ENCODE assay signal across 9 cellular contexts in the genomic region with DNA sequence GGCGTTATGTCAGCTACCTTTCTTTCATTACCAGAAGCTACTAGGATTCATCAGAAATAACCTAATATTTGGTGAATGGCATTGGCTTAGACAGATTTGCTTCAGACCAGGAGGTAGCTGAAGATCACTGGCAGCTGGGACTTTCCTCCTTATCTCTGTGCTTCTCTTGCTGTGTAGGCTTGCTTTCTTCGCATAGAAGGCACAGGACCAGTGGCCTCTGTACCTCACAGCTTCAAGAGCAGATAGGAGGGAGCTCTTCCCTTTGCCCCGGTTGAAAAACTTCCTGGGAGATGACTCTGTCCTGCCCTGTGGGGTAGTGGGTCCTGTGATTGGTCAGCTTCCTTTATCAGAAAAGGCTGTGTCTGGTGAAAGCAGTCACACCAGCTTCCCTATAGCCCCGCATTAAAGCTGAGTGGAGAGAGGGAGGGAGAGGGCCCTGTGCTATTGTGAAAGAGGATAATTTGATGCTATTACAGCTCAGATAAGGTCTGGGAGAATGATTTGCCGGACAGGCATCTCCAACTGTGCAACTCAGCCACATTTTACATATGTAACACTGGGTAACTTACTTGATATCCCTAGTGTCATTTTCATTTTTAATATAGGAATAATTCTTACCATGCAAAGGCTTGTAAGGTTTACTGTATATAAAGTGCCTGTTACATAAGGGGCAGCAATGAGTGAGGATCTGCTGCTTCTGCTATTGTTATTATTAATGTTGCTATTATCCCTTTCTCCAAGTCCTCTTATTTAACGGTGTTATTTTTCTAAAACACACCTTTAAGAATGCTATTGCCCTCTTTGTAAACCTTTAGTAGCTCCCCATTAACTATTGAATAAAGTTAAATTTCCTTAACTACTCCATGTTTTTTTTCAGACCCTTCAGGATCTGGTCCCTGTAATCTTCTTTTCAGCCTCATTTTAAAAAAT. TPM values are rescaled to one million over a fixed set of nuclear protein-coding genes. Genes with fewer than 3 reads are reported as not detected.
DNase-seq lines count a peak whose midpoint lies in the region; ATAC-seq and TF ChIP-seq lines count a peak whose summit lies in the region.
"Had no signal": no experiment of that assay in that cellular context is flagged by ENCODE, and none has a peak within 500 bp of the region (broad histone marks: within the 10 kb centered on the region; RNA-seq: fewer than 3 reads in every experiment).

No MANE protein-coding gene starts in this region.

- H3K36me3 ChIP-seq in mammary epithelial cell (ENCODE audit: insufficient read depth, low read length): no peaks in the 10 kb centered on the region
- H3K36me3 ChIP-seq in left lung: no peaks in the 10 kb centered on the region
- H3K36me3 ChIP-seq in WERI-Rb-1: no peaks in the 10 kb centered on the region

- H3K27ac ChIP-seq in mammary epithelial cell (ENCODE audit: insufficient read depth, low read depth, low read length): no peak overlapping the region
- peak overlapping the region; percentile 21 to 31 for H3K27ac ChIP-seq in left lung
- no peak overlapping the region for H3K27ac ChIP-seq in WERI-Rb-1

- no peaks in the 10 kb centered on the region for H3K27me3 Mint-ChIP-seq in MCF 10A (ENCODE audit: insufficient read depth, unreplicated experiment)

- 86% methylated on average over 6 of the region's 6 CpGs for WGBS in mammary epithelial cell (ENCODE audit: low coverage, missing lambda C conversion rate)

- H3K4me3 ChIP-seq in mammary epithelial cell (replicated peaks in 1 of 3; ENCODE audit: insufficient read depth in 1 of 3, low read depth in 2 of 3, low read length in 3 of 3): no peak overlapping the region
- no peak overlapping the region for H3K4me3 ChIP-seq in left lung
- H3K4me3 ChIP-seq in WERI-Rb-1 (ENCODE audit: low read depth, low read length): no peak overlapping the region

- H3K9me3 Mint-ChIP-seq in MCF 10A (ENCODE audit: unreplicated experiment): peaks cover 2% of the 10 kb centered on the region

- CTCF ChIA-PET in MCF 10A (lab: Yijun Ruan, JAX): interaction anchor here (0.5 to 1.8 kb wide), 4 partner anchors 11 to 120 kb away, joined by 3 to 7 read pairs (median 3); no protein-coding TSS in a partner anchor
- CTCF ChIA-PET in mammary epithelial cell (lab: Charles Lee; ENCODE audit: low non-redundant PET): no interaction called here

- no peak overlapping the region for H3K9ac ChIP-seq in mammary epithelial cell (ENCODE audit: insufficient read depth, low read length)

- H3K36me3 Mint-ChIP-seq in MCF 10A (ENCODE audit: insufficient read depth, unreplicated experiment): peaks cover 7% of the 10 kb centered on the region

- BruUV-seq in MCF 10A (replicated peaks; lab: Mats Ljungman, UMichigan) (no TSS peak), mammary epithelial cell (replicated peaks; lab: Mats Ljungman, UMichigan) (no TSS peak)

- peaks cover 4% of the 10 kb centered on the region for H3K4me1 ChIP-seq in mammary epithelial cell (ENCODE audit: insufficient read depth, low read length)
- peaks cover 3 to 34% of the 10 kb centered on the region in 2 donors for H3K4me1 ChIP-seq in left lung

- H3K4me2 ChIP-seq in mammary epithelial cell (ENCODE audit: insufficient read depth, low read depth, low read length): no peak overlapping the region

- H3K27ac Mint-ChIP-seq in MCF 10A (ENCODE audit: low read depth, unreplicated experiment): no peak overlapping the region

- ATAC-seq in left lung: peak; percentile 75

- H4K20me1 ChIP-seq in mammary epithelial cell (ENCODE audit: insufficient read depth, low read length): no peaks in the 10 kb centered on the region

- H2AFZ ChIP-seq in mammary epithelial cell (ENCODE audit: low read depth, low read length): no peak overlapping the region

- peaks cover 21% of the 10 kb centered on the region for H3K4me1 Mint-ChIP-seq in MCF 10A (ENCODE audit: insufficient read depth, unreplicated experiment)

- TF ChIP-seq CTCF in MCF 10A (IDR thresholded peaks at IDR 0.05; ENCODE audit: unreplicated experiment) (no peak), mammary epithelial cell (conservative IDR thresholded peaks at IDR 0.05 in 1 of 2, IDR thresholded peaks at IDR 0.05 in 1 of 2; ENCODE audit: extremely low read depth in 1 of 2, insufficient read depth in 1 of 2, low read depth in 1 of 2, low read length in 2 of 2) (no peak), left lung (IDR thresholded peaks at IDR 0.05) (no peak), WERI-Rb-1 (IDR thresholded peaks at IDR 0.05; ENCODE audit: low read depth, low read length) (no peak)

- in situ Hi-C loops in mammary epithelial cell (cut with MboI; ENCODE audit: low sequenced_read_pairs in 2 of 2): no loop called here

- H3K79me2 ChIP-seq in mammary epithelial cell (ENCODE audit: insufficient read depth, low read length): peaks cover 52% of the 10 kb centered on the region

- dilution Hi-C loops in mammary epithelial cell (cut with HindIII; ENCODE audit: low sequenced_read_pairs): no loop called here

- DNase-seq in MCF 10A (ENCODE audit: unreplicated experiment): peak; percentile 24
- no peak for DNase-seq in mammary epithelial cell
- peak; percentile 98 for DNase-seq in amniotic epithelial cell (ENCODE audit: low read depth)
- DNase-seq in left lung: no peak
- no peak for DNase-seq in RPMI8226
- no peak for DNase-seq in DMS114 treated with DMSO at 0.1 percent for 48 hours (lab: John Stamatoyannopoulos, UW; ENCODE audit: unreplicated experiment)
- DNase-seq in WERI-Rb-1: no peak
- DNase-seq in DMS 273 treated with DMSO at 0.1 percent for 48 hours (lab: John Stamatoyannopoulos, UW): no peak
- DNase-seq: NCI-H1092 treated with DMSO at 0.1 percent for 48 hours had no signal

- no peaks in the 10 kb centered on the region for H3K27me3 ChIP-seq in mammary epithelial cell (ENCODE audit: insufficient read depth, low read length)
- H3K27me3 ChIP-seq in left lung: no peaks in the 10 kb centered on the region
- no peaks in the 10 kb centered on the region for H3K27me3 ChIP-seq in WERI-Rb-1 (ENCODE audit: insufficient read depth, low read depth, severe bottlenecking)

- H3K9me3 ChIP-seq in mammary epithelial cell (replicated peaks; ENCODE audit: insufficient read depth, low read length): no peaks in the 10 kb centered on the region
- no peaks in the 10 kb centered on the region for H3K9me3 ChIP-seq in left lung
- H3K9me3 ChIP-seq in WERI-Rb-1 (ENCODE audit: severe bottlenecking): no peaks in the 10 kb centered on the region

- H3K4me3 Mint-ChIP-seq in MCF 10A (ENCODE audit: unreplicated experiment): no peak overlapping the region

- intact Hi-C loops in MCF 10A (cut with micrococcal nuclease) (no loop called here), mammary epithelial cell (cut with micrococcal nuclease) (no loop called here), left lung (cut with DNase I) (no loop called here)

- POLR2A ChIA-PET in MCF 10A (lab: Yijun Ruan, JAX): interaction anchor here (0.6 to 1.6 kb wide), 5 partner anchors 24 to 82 kb away, joined by 3 to 5 read pairs (median 3); no protein-coding TSS in a partner anchor

RNA-seq across cellular contexts. Expression of a gene that starts 31.6 kb away (rescaled TPM):
- total RNA-seq in MCF 10A (2022) (51.7 and 60.4 TPM in 2 replicates), mammary epithelial cell (10 to 100 TPM; 59.0 to 87.5 TPM), left lung (10 to 100 TPM; 63.1 to 73.3 TPM)
- polyA plus RNA-seq in mammary epithelial cell: 42.2 TPM
- polyA minus RNA-seq in mammary epithelial cell: 129 TPM

Comparison
In these comparisons a context has a peak if more than half of its experiments do, and no peak if none do; other contexts are left out.
1. DNase-seq: peak in MCF 10A (single experiment) and amniotic epithelial cell (single experiment); none in mammary epithelial cell (single experiment), left lung (0 of 2), RPMI8226 (single experiment), DMS114 treated with DMSO at 0.1 percent for 48 hours (single experiment), WERI-Rb-1 (single experiment) and DMS 273 treated with DMSO at 0.1 percent for 48 hours (single experiment).
2. H3K27ac ChIP-seq: peak in left lung (2 of 2); none in mammary epithelial cell (single experiment) and WERI-Rb-1 (single experiment).